Comparison of ENCODE assay signal across 16 cellular contexts in the genomic region with DNA sequence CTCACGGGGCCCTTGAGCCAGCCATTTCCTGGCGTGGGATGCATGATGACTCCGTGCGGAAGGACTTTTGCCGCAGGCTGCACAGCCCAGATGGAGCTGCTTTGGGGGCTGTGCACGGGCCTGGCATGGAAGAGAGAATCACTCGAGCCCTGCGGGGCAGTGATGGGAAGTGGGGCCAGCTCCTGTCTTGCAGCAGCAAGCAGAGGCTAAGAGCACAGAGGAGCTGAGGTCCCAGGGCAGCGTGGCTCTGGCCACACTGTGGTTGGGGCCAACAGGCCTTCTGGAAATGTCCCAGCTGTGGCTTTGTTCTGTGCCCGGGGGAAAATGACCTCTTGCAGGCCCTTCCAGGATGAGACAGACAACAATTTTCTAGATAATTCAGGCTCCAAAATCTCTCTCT.
DNase-seq lines count a peak whose midpoint lies in the region; ATAC-seq lines count a peak whose summit lies in the region.
"Had no signal": no experiment of that assay in that cellular context is flagged by ENCODE, and none has a peak within 500 bp of the region (broad histone marks: within the 10 kb centered on the region; RNA-seq: fewer than 3 reads in every experiment).

No MANE protein-coding gene starts in this region.

- DNase-seq in AG08396 (ENCODE audit: low spot score) (peak; percentile 18), GM04504 (ENCODE audit: low read depth) (peak; percentile 82), fibroblast of gingiva (ENCODE audit: low read depth) (peak; percentile 79), myocyte (ENCODE audit: low read depth) (peak; percentile 28), retina (no peak), NCI-H2227 treated with DMSO at 0.1 percent for 48 hours (lab: John Stamatoyannopoulos, UW) (no peak)
- DNase-seq: activated CD4-positive, alpha-beta T cell treated with anti-CD3 and anti-CD28 coated beads for 4 hours; activated CD8-positive, alpha-beta memory T cell treated with anti-CD3 and anti-CD28 coated beads, Interleukin-2, amount 50 U/mL, for 48 hours; activated naive CD4-positive, alpha-beta T cell treated with Interleukin-2 at 50 U/mL for 16 hours; Calu3; NCI-H187 treated with DMSO at 0.1 percent for 48 hours; NCI-H510A; SK-N-SH; stimulated activated naive CD8-positive, alpha-beta T cell treated with anti-CD3 and anti-CD28 coated beads, Interleukin-15, Interleukin-2, amounts not matched to agents 100 U/mL and 50 U/mL, for 24 hours had no signal

- no peak for ATAC-seq in HG03139 (IDR thresholded peaks at IDR 0.05; ENCODE audit: unreplicated experiment)
- no peak for ATAC-seq in GM21786 (IDR thresholded peaks at IDR 0.05; ENCODE audit: unreplicated experiment)
- ATAC-seq: stimulated activated naive CD8-positive, alpha-beta T cell treated with anti-CD3 and anti-CD28 coated beads, Interleukin-15, Interleukin-2, amounts not matched to agents 100 U/mL and 50 U/mL, for 24 hours had no signal

Comparison
In these comparisons a context has a peak if more than half of its experiments do, and no peak if none do; other contexts are left out.
1. DNase-seq: peak in AG08396 (single experiment), GM04504 (single experiment), fibroblast of gingiva (single experiment) and myocyte (single experiment); none in retina (single experiment) and NCI-H2227 treated with DMSO at 0.1 percent for 48 hours (single experiment).